ENCODE assay signal across 8 cellular contexts in the genomic region with DNA sequence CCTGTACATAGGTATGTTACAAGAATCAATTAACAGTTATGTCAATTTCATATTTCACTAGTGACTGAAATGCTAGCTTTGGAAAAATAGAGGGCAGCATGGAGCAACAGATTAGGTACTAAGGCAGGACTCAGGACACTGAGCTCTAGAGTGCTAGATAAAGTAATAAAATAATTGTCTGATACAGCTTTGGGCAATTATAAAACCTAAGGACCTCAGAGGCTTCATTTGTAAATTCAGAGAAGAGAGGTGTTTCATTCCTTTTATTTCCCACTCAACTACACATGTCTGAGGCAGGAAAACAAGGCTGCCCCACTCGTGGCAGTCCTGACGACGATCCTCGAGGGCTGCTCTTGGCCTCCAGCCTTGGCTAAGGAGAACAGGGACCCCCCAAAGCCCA.
DNase-seq lines count a peak whose midpoint lies in the region; ATAC-seq and TF ChIP-seq lines count a peak whose summit lies in the region.

No MANE protein-coding gene starts in this region.

- ATAC-seq in PC-3 (peak; percentile 84), esophagus mucosa (peak; percentile 35)

- POLR2A ChIA-PET in PC-3 (lab: Charles Lee; ENCODE audit: unreplicated experiment): no interaction called here

- H3K9me3 ChIP-seq in PC-3 (ENCODE audit: low read length) (no peaks in the 10 kb centered on the region), skeletal muscle satellite cell (replicated peaks; ENCODE audit: low read length) (no peaks in the 10 kb centered on the region), spleen (no peaks in the 10 kb centered on the region)

- peak; percentile 41 for DNase-seq in ACHN
- peak; percentile 27 for DNase-seq in GM13976 (ENCODE audit: low spot score)
- peak; percentile 61 for DNase-seq in PC-3
- DNase-seq in spleen: no peak
- DNase-seq in NCI-H187 (lab: John Stamatoyannopoulos, UW): no peak
- no peak for DNase-seq in activated T-cell treated with anti-CD3 and anti-CD28 coated beads, Interleukin-2, amount 50 U/mL, for 48 hours

- H3K4me2 ChIP-seq in PC-3 (ENCODE audit: low read length) (no peak overlapping the region), skeletal muscle satellite cell (ENCODE audit: low read length) (no peak overlapping the region)

- no peaks in the 10 kb centered on the region for H3K79me2 ChIP-seq in PC-3 (ENCODE audit: low read length)

- peaks cover 10% of the 10 kb centered on the region for H3K36me3 ChIP-seq in PC-3 (ENCODE audit: low read depth, low read length)
- H3K36me3 ChIP-seq in skeletal muscle satellite cell (ENCODE audit: insufficient read depth, low read length): peaks cover 23% of the 10 kb centered on the region
- H3K36me3 ChIP-seq in spleen: peaks cover 0 to 70% (median 16%) of the 10 kb centered on the region in 6 donors

- H3K4me1 ChIP-seq in PC-3 (ENCODE audit: insufficient read depth, low read length) (no peaks in the 10 kb centered on the region), skeletal muscle satellite cell (ENCODE audit: control insufficient read depth, insufficient read depth, low read length) (peaks cover 5% of the 10 kb centered on the region), spleen (no peaks in the 10 kb centered on the region)

- H3K4me3 ChIP-seq in PC-3 (ENCODE audit: low read length) (no peak overlapping the region), skeletal muscle satellite cell (ENCODE audit: low read length) (no peak overlapping the region), spleen (no peak overlapping the region)

- H3K27ac ChIP-seq in PC-3 (ENCODE audit: low read length): no peak overlapping the region
- H3K27ac ChIP-seq in spleen: no peak overlapping the region

- intact Hi-C loops in PC-3 (cut with micrococcal nuclease): loop anchor here (1.0 to 10.0 kb wide), 3 partner anchors 86 to 205 kb away; a partner anchor contains a TSS
- intact Hi-C loops in spleen (cut with DNase I; ENCODE audit: low total_unique reads): no loop called here

- H3K27me3 ChIP-seq in PC-3 (ENCODE audit: low read length) (no peaks in the 10 kb centered on the region), skeletal muscle satellite cell (ENCODE audit: control insufficient read depth, insufficient read depth, low read length) (no peaks in the 10 kb centered on the region), spleen (replicated peaks in 1 of 7) (no peaks in the 10 kb centered on the region)

- BruUV-seq in PC-3 (replicated peaks; lab: Mats Ljungman, UMichigan): no TSS peak

- H3K9me2 ChIP-seq in PC-3 (replicated peaks; ENCODE audit: low read length): no peaks in the 10 kb centered on the region

- no peak overlapping the region for H2AFZ ChIP-seq in PC-3 (ENCODE audit: low read length)

- TF ChIP-seq CTCF in GM13976 (IDR thresholded peaks at IDR 0.05; ENCODE audit: borderline replicate concordance, control extremely low read depth, extremely low read depth, insufficient read depth, missing control alignments) (peak; percentile 33), PC-3 (conservative IDR thresholded peaks at IDR 0.05; ENCODE audit: low read depth, low read length) (peak; percentile 87), spleen (IDR thresholded peaks at IDR 0.05 in 8 of 11, conservative IDR thresholded peaks at IDR 0.05 in 3 of 11) (peak in 4 of 11 experiments; percentile 5 to 19 (median 14))

- CTCF ChIA-PET in PC-3 (lab: Charles Lee): interaction anchor here (0.5 to 1.4 kb wide), 15 partner anchors 14 to 834 kb away, joined by 3 to 12 read pairs (median 3); no protein-coding TSS in a partner anchor

- H3K9ac ChIP-seq in PC-3 (ENCODE audit: low read length) (no peak overlapping the region), skeletal muscle satellite cell (ENCODE audit: low read depth, low read length) (peak overlapping the region; percentile 7)

- no peaks in the 10 kb centered on the region for H4K20me1 ChIP-seq in PC-3 (ENCODE audit: low read length)

- WGBS in spleen, 5 donors: 87 to 96% (median 93%) methylated on average over 4 of the region's 4 CpGs

- no peak for TF ChIP-seq POLR2A in spleen (IDR thresholded peaks at IDR 0.05)

- no peaks in the 10 kb centered on the region for H3F3A ChIP-seq in PC-3 (ENCODE audit: low read length, unreplicated experiment)

- in situ Hi-C loops in ACHN (cut with HindIII; ENCODE audit: low pct_ligation_motif_present, low pct_unique_long_range_greater_than_20kb, low sequenced_read_pairs) (no loop called here), GM13976 (cut with MboI; ENCODE audit: low sequenced_read_pairs, unreplicated experiment) (no loop called here)

Comparison
In these comparisons a context has a peak if more than half of its experiments do, and no peak if none do; other contexts are left out.
1. DNase-seq: peak in ACHN (single experiment), GM13976 (single experiment) and PC-3 (single experiment); none in spleen (single experiment), NCI-H187 (0 of 2) and activated T-cell treated with anti-CD3 and anti-CD28 coated beads, Interleukin-2, amount 50 U/mL, for 48 hours (0 of 2).